Comparison of ENCODE assay signal across 12 cellular contexts in the genomic region with DNA sequence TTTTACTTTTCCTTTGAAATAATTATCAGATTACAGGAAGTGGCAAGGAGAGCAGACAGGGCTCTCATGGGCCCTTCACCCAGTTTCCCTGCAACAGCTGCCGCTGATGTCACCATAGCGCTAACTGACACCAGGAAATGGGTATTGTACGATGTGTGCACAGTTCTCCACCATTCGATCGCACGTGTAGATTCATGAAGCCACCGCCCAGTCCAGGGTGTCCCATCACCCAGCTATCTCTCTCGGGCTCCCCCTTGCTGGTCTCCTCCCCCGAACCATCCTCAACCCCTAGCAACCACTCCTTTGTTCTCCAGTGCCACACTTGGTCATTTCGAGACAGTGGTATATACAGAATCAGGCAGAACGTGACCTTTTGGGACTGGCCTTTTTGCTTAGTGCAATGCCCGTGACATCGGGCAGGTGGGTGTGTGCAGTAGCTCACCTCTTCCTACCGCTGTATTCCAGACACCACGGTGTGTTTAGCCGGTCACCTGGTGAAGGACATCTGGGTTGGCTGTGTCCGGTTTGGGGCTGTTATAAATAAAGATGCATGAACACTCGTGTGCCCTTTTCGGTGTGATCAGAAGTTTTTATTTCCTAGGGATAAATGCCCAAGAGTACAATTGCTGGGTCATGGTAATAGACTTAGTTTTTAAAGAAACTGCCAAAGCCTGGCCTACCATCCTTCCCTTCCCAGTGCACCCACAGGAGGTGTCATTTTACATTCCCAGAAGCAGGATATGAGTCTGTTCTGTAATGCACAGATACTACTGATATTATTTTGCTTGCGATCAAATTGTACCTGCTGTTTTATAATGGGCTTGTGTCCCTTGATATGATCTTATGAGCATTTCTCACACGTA.
DNase-seq lines count a peak whose midpoint lies in the region; ATAC-seq, FAIRE-seq and TF ChIP-seq lines count a peak whose summit lies in the region.
"Had no signal": no experiment of that assay in that cellular context is flagged by ENCODE, and none has a peak within 500 bp of the region (broad histone marks: within the 10 kb centered on the region; RNA-seq: fewer than 3 reads in every experiment).

No MANE protein-coding gene starts in this region.

- H4K20me1 ChIP-seq in K562 (replicated peaks; ENCODE audit: control insufficient read depth, insufficient read depth, low read length), result peaks cover 5% of the 10 kb centered on the region

- H2AFZ ChIP-seq in K562 (ENCODE audit: low read depth, low read length), result no peak overlapping the region

- no TSS peak for BruUV-seq in K562 (replicated peaks; lab: Mats Ljungman, UMichigan)

- H3K9ac ChIP-seq in K562 (ENCODE audit: insufficient read depth in 1 of 2, low read depth in 2 of 2, low read length in 2 of 2), result no peak overlapping the region

- no peak for DNase-seq in activated T-cell treated with anti-CD3 and anti-CD28 coated beads, Interleukin-2, amount 50 U/mL, for 72 hours
- no peak for DNase-seq in activated T-cell treated with anti-CD3 and anti-CD28 coated beads, Interleukin-2, amount 50 U/mL, for 4 hours
- DNase-seq in NCI-H2171 treated with DMSO at 0.1 percent for 48 hours (lab: John Stamatoyannopoulos, UW), result peak; percentile 77
- peak in 3 of 4 experiments; percentile 41 to 50 (median 41) for DNase-seq in K562 (ENCODE audit: extremely low read depth in 1 of 4, low spot score in 3 of 4)
- peak; percentile 44 for DNase-seq in stomach
- DNase-seq in NOMO-1 treated with DMSO at 0.1 percent for 48 hours (lab: John Stamatoyannopoulos, UW; ENCODE audit: unreplicated experiment), result no peak
- DNase-seq in tibial nerve (ENCODE audit: low spot score in 2 of 2), result no peak
- DNase-seq: AML-193, H7 had no signal

- no peak overlapping the region for H3K4me3 ChIP-seq in K562
- no peak overlapping the region for H3K4me3 ChIP-seq in stomach
- H3K4me3 ChIP-seq in tibial nerve, result no peak overlapping the region
- H3K4me3 ChIP-seq: ovary had no signal

- H3K27ac Mint-ChIP-seq in activated T-cell treated with anti-CD3 and anti-CD28 coated beads, Interleukin-2, amount 50 U/mL, for 72 hours, result no peak overlapping the region

- no peaks in the 10 kb centered on the region for H3K79me2 ChIP-seq in K562 (ENCODE audit: control insufficient read depth, insufficient read depth, low read length)

- WGBS in K562 (ENCODE audit: insufficient coverage, low coverage, missing lambda C conversion rate), result 2% methylated on average over 21 of the region's 21 CpGs
- 55 to 73% (median 66%) methylated on average over 21 of the region's 21 CpGs for WGBS in stomach, 5 donors
- WGBS in tibial nerve, 2 donors, result 80 to 82% methylated on average over 21 of the region's 21 CpGs

- no peak for TF ChIP-seq RAD21 in K562 (CRISPR knock-in tag; conservative IDR thresholded peaks at IDR 0.05 in 1 of 2, IDR thresholded peaks at IDR 0.05 in 1 of 2)

- CTCF ChIA-PET in K562 (lab: Yijun Ruan, JAX; ENCODE audit: low intra/inter-chr PET ratio), result no interaction called here

- H3K9me3 Mint-ChIP-seq in activated T-cell treated with anti-CD3 and anti-CD28 coated beads, Interleukin-2, amount 50 U/mL, for 72 hours, result no peaks in the 10 kb centered on the region
- H3K9me3 Mint-ChIP-seq in activated T-cell treated with anti-CD3 and anti-CD28 coated beads, Interleukin-2, amount 50 U/mL, for 4 hours, result peaks cover 5% of the 10 kb centered on the region

- TF ChIP-seq EP300 in K562 (IDR thresholded peaks at IDR 0.05; ENCODE audit: low read length) (no peak), stomach (IDR thresholded peaks at IDR 0.05) (no peak), tibial nerve (IDR thresholded peaks at IDR 0.05) (no peak)

- in situ Hi-C loops in K562 (cut with MboI), result no loop called here

- H3K36me3 Mint-ChIP-seq in activated T-cell treated with anti-CD3 and anti-CD28 coated beads, Interleukin-2, amount 50 U/mL, for 72 hours (ENCODE audit: insufficient read depth in 2 of 2), result no peaks in the 10 kb centered on the region
- no peaks in the 10 kb centered on the region for H3K36me3 Mint-ChIP-seq in activated T-cell treated with anti-CD3 and anti-CD28 coated beads, Interleukin-2, amount 50 U/mL, for 4 hours (ENCODE audit: insufficient read depth)

- H3K4me1 ChIP-seq in K562 (replicated peaks in 1 of 2; ENCODE audit: control insufficient read depth in 2 of 2, insufficient read depth in 2 of 2, low read length in 2 of 2) (peaks cover 0 to 2% of the 10 kb centered on the region in 2 experiments; a peak in 1 of 5 replicates), stomach (peaks cover 9 to 19% (median 15%) of the 10 kb centered on the region in 4 donors), tibial nerve (peaks cover 0 to 13% (median 2%) of the 10 kb centered on the region in 4 donors)

- peaks cover 3% of the 10 kb centered on the region for H3K9me1 ChIP-seq in K562 (ENCODE audit: control insufficient read depth, insufficient read depth, low read length)

- peaks cover 7% of the 10 kb centered on the region for H3K4me1 Mint-ChIP-seq in activated T-cell treated with anti-CD3 and anti-CD28 coated beads, Interleukin-2, amount 50 U/mL, for 72 hours (ENCODE audit: low read depth)
- H3K4me1 Mint-ChIP-seq in activated T-cell treated with anti-CD3 and anti-CD28 coated beads, Interleukin-2, amount 50 U/mL, for 4 hours (ENCODE audit: low read depth), result peaks cover 2% of the 10 kb centered on the region

- no peak overlapping the region for H3K4me2 ChIP-seq in K562 (ENCODE audit: insufficient read depth, low read length)

- FAIRE-seq in K562 (lab: Jason Lieb, UNC), result no peak
- FAIRE-seq: colon had no signal

- H3K27me3 ChIP-seq in K562 (ENCODE audit: control insufficient read depth in 2 of 2, insufficient read depth in 2 of 2, low read length in 2 of 2), result peaks cover 17 to 56% of the 10 kb centered on the region in 2 experiments; a peak in 4 of 5 replicates
- H3K27me3 ChIP-seq in stomach, result peaks cover 0 to 11% (median 0%) of the 10 kb centered on the region in 3 donors
- no peaks in the 10 kb centered on the region for H3K27me3 ChIP-seq in tibial nerve
- H3K27me3 ChIP-seq: ovary had no signal

- H3K27me3 Mint-ChIP-seq in activated T-cell treated with anti-CD3 and anti-CD28 coated beads, Interleukin-2, amount 50 U/mL, for 72 hours (ENCODE audit: low read depth), result no peaks in the 10 kb centered on the region
- H3K27me3 Mint-ChIP-seq in activated T-cell treated with anti-CD3 and anti-CD28 coated beads, Interleukin-2, amount 50 U/mL, for 4 hours (ENCODE audit: low read depth), result peaks cover 2% of the 10 kb centered on the region

- intact Hi-C loops in K562 (cut with micrococcal nuclease), result no loop called here
- intact Hi-C loops in stomach (cut with DNase I; ENCODE audit: low total_unique reads), result no loop called here

- H3K9me3 ChIP-seq in K562 (replicated peaks; ENCODE audit: control insufficient read depth, insufficient read depth, low read depth, low read length), result no peaks in the 10 kb centered on the region; the same call in 1 of the 2 replicates
- peaks cover 0 to 12% (median 7%) of the 10 kb centered on the region in 4 donors for H3K9me3 ChIP-seq in stomach
- H3K9me3 ChIP-seq in tibial nerve, result peaks cover 0 to 16% (median 0%) of the 10 kb centered on the region in 4 donors
- H3K9me3 ChIP-seq: ovary had no signal

- POLR2A ChIA-PET in K562 (lab: Yijun Ruan, JAX), result interaction anchor here (1.3 to 1.5 kb wide), 2 partner anchors 16 to 19 kb away, joined by 4 to 6 read pairs; no protein-coding TSS in a partner anchor

- no peak overlapping the region for H3K27ac ChIP-seq in K562 (ENCODE audit: extremely low read depth, low read depth, low read length)
- H3K27ac ChIP-seq in stomach, result peak overlapping the region; percentile 74 to 84 (median 81)
- H3K27ac ChIP-seq in tibial nerve, result peak overlapping the region in 1 of 4 donors; percentile 29
- H3K27ac ChIP-seq: ovary had no signal

- TF ChIP-seq CTCF in K562 (IDR thresholded peaks at IDR 0.05 in 2 of 3, conservative IDR thresholded peaks at IDR 0.05 in 1 of 3; ENCODE audit: insufficient read depth in 2 of 3, low read depth in 1 of 3, low read length in 3 of 3) (no peak), stomach (IDR thresholded peaks at IDR 0.05) (no peak), tibial nerve (IDR thresholded peaks at IDR 0.05) (no peak)

- no peak overlapping the region for H3K4me3 Mint-ChIP-seq in activated T-cell treated with anti-CD3 and anti-CD28 coated beads, Interleukin-2, amount 50 U/mL, for 72 hours
- H3K4me3 Mint-ChIP-seq in activated T-cell treated with anti-CD3 and anti-CD28 coated beads, Interleukin-2, amount 50 U/mL, for 4 hours, result no peak overlapping the region

- ATAC-seq in activated T-cell treated with anti-CD3 and anti-CD28 coated beads, Interleukin-2, amount 50 U/mL, for 72 hours (replicated peaks in 1 of 2), result peak; percentile 13 to 26
- ATAC-seq in activated T-cell treated with anti-CD3 and anti-CD28 coated beads, Interleukin-2, amount 50 U/mL, for 4 hours, result no peak
- ATAC-seq in K562, result peak; percentile 81
- ATAC-seq in HG02759 (IDR thresholded peaks at IDR 0.05; ENCODE audit: unreplicated experiment), result no peak

- H3K36me3 ChIP-seq in K562 (ENCODE audit: control insufficient read depth, insufficient read depth, low read length), result no peaks in the 10 kb centered on the region
- no peaks in the 10 kb centered on the region for H3K36me3 ChIP-seq in stomach
- no peaks in the 10 kb centered on the region for H3K36me3 ChIP-seq in tibial nerve
- H3K36me3 ChIP-seq: ovary had no signal

- TF ChIP-seq POLR2A in K562 (conservative IDR thresholded peaks at IDR 0.05) (no peak), stomach (IDR thresholded peaks at IDR 0.05) (no peak), tibial nerve (IDR thresholded peaks at IDR 0.05) (no peak)

TF ChIP-seq in K562, 482 proteins besides CTCF, POLR2A, EP300 and RAD21 (continues in another document):
- TF ChIP-seq, protein P1, sequence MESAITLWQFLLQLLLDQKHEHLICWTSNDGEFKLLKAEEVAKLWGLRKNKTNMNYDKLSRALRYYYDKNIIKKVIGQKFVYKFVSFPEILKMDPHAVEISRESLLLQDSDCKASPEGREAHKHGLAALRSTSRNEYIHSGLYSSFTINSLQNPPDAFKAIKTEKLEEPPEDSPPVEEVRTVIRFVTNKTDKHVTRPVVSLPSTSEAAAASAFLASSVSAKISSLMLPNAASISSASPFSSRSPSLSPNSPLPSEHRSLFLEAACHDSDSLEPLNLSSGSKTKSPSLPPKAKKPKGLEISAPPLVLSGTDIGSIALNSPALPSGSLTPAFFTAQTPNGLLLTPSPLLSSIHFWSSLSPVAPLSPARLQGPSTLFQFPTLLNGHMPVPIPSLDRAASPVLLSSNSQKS (CRISPR knock-in tag; IDR thresholded peaks at IDR 0.05), result no peak
- TF ChIP-seq ZNF431 (CRISPR knock-in tag; IDR thresholded peaks at IDR 0.05), result no peak
- no peak for TF ChIP-seq TARDBP (IDR thresholded peaks at IDR 0.05)
- no peak for TF ChIP-seq ZC3H4 (CRISPR knock-in tag; IDR thresholded peaks at IDR 0.05; ENCODE audit: borderline replicate concordance)
- no peak for TF ChIP-seq TEAD1 (CRISPR knock-in tag; IDR thresholded peaks at IDR 0.05)
- no peak for TF ChIP-seq MTA2 (IDR thresholded peaks at IDR 0.05; ENCODE audit: low read depth)
- no peak for TF ChIP-seq NR2C2 (CRISPR knock-in tag; IDR thresholded peaks at IDR 0.05)
- TF ChIP-seq NR2C2 (tag; IDR thresholded peaks at IDR 0.05), result 0 out of 2 replicates have a peak, but pooled peaks have one; percentile 15
- no peak for TF ChIP-seq NONO (IDR thresholded peaks at IDR 0.05; ENCODE audit: low read depth in 2 of 2, low read length in 1 of 2)
- no peak for TF ChIP-seq MEF2A (IDR thresholded peaks at IDR 0.05; ENCODE audit: control insufficient read depth, low read depth, low read length)

Comparison
In these comparisons a context has a peak if more than half of its experiments do, and no peak if none do; other contexts are left out.
1. ATAC-seq: peak in activated T-cell treated with anti-CD3 and anti-CD28 coated beads, Interleukin-2, amount 50 U/mL, for 72 hours (2 of 2) and K562 (single experiment); none in activated T-cell treated with anti-CD3 and anti-CD28 coated beads, Interleukin-2, amount 50 U/mL, for 4 hours (0 of 2) and HG02759 (single experiment).
2. DNase-seq: peak in NCI-H2171 treated with DMSO at 0.1 percent for 48 hours (single experiment), K562 (3 of 4) and stomach (single experiment); none in activated T-cell treated with anti-CD3 and anti-CD28 coated beads, Interleukin-2, amount 50 U/mL, for 72 hours (0 of 2), activated T-cell treated with anti-CD3 and anti-CD28 coated beads, Interleukin-2, amount 50 U/mL, for 4 hours (single experiment), NOMO-1 treated with DMSO at 0.1 percent for 48 hours (single experiment) and tibial nerve (0 of 2).